8 cellular contexts compared by ENCODE assay signal in genomic region chr3:153221748-153222162, GRCh38. TPM values are rescaled to one million over a fixed set of nuclear protein-coding genes. Genes with fewer than 3 reads are reported as not detected.
DNase-seq lines count a peak whose midpoint lies in the region; ATAC-seq and TF ChIP-seq lines count a peak whose summit lies in the region.

No MANE protein-coding gene starts in this region.

- peaks cover 23 to 72% (median 47%) of the 10 kb centered on the region in 10 experiments for H3K4me1 ChIP-seq in BLaER1 treated with 17β-estradiol and CSF1 and Interleukin-3, amounts not matched to agents 10 nM and 100 nM
- H3K4me1 ChIP-seq in mucosa of descending colon (ENCODE audit: low read depth), result peaks cover 3% of the 10 kb centered on the region

- peak overlapping the region; percentile 74 to 92 (median 88) for H3K4me2 ChIP-seq in BLaER1 treated with 17β-estradiol and CSF1 and Interleukin-3, amounts not matched to agents 10 nM and 100 nM

- H3K27ac ChIP-seq in BLaER1 treated with 17β-estradiol and CSF1 and Interleukin-3, amounts not matched to agents 10 nM and 100 nM, result peak overlapping the region; percentile 78 to 98 (median 94)

- H3K4me3 ChIP-seq in BLaER1 treated with 17β-estradiol and CSF1 and Interleukin-3, amounts not matched to agents 10 nM and 100 nM, result peak overlapping the region in 6 of 10 experiments; percentile 9 to 43 (median 21); a peak in 7 of 20 replicates
- H3K4me3 ChIP-seq in Jurkat, Clone E6-1 (ENCODE audit: low read length), result no peak overlapping the region
- H3K4me3 ChIP-seq in mucosa of descending colon, result no peak overlapping the region

- no peak for TF ChIP-seq CTCF in mucosa of descending colon (IDR thresholded peaks at IDR 0.05)

- no peaks in the 10 kb centered on the region for H3K9me3 ChIP-seq in BLaER1 treated with 17β-estradiol and CSF1 and Interleukin-3, amounts not matched to agents 10 nM and 100 nM (replicated peaks in 1 of 11)
- H3K9me3 ChIP-seq in mucosa of descending colon, result no peaks in the 10 kb centered on the region

- DNase-seq in Jurkat, Clone E6-1 (ENCODE audit: low read depth, low spot score), result peak; percentile 67
- peak; percentile 62 for DNase-seq in activated CD4-positive, alpha-beta T cell treated with anti-CD3 and anti-CD28 coated beads for 48 hours
- DNase-seq in dermis microvascular lymphatic vessel endothelial cell (ENCODE audit: low read depth in 2 of 2) (peak; percentile 43 to 96), mucosa of descending colon (peak; percentile 43 to 58 (median 53)), superior temporal gyrus (ENCODE audit: extremely low spot score) (no peak)
- peak; percentile 23 for DNase-seq in stimulated activated CD8-positive, alpha-beta memory T cell treated with anti-CD3 and anti-CD28 coated beads, Interleukin-7, amount 100 ng/mL, for 24 hours (ENCODE audit: low read depth)

- no peaks in the 10 kb centered on the region for H3K27me3 ChIP-seq in BLaER1 treated with 17β-estradiol and CSF1 and Interleukin-3, amounts not matched to agents 10 nM and 100 nM

- H3K9ac ChIP-seq in BLaER1 treated with 17β-estradiol and CSF1 and Interleukin-3, amounts not matched to agents 10 nM and 100 nM, result peak overlapping the region; percentile 63 to 82 (median 78); a peak in 21 of 22 replicates

- ATAC-seq in GM21447 (IDR thresholded peaks at IDR 0.05; ENCODE audit: unreplicated experiment), result peak; percentile 98
- ATAC-seq in mucosa of descending colon, result peak; percentile 95

- intact Hi-C loops in mucosa of descending colon (cut with DNase I, micrococcal nuclease), result no loop called here

- no peaks in the 10 kb centered on the region for H4K20me1 ChIP-seq in BLaER1 treated with 17β-estradiol and CSF1 and Interleukin-3, amounts not matched to agents 10 nM and 100 nM

- H3K36me3 ChIP-seq in BLaER1 treated with 17β-estradiol and CSF1 and Interleukin-3, amounts not matched to agents 10 nM and 100 nM, result no peaks in the 10 kb centered on the region
- no peaks in the 10 kb centered on the region for H3K36me3 ChIP-seq in mucosa of descending colon (ENCODE audit: low read depth)

RNA-seq across cellular contexts. Expression of gene RAP2B, which starts 59.7 kb away (rescaled TPM):
- polyA plus RNA-seq in Jurkat, Clone E6-1 (2012; ENCODE audit: insufficient read depth, insufficient read length), result 6.0 TPM
- total RNA-seq in dermis microvascular lymphatic vessel endothelial cell (21.6 and 22.1 TPM in 2 replicates), mucosa of descending colon (10 to 100 TPM; 12.4 to 14.4 (median 14.2) TPM)

Comparison
In these comparisons a context has a peak if more than half of its experiments do, and no peak if none do; other contexts are left out.
1. H3K4me3 ChIP-seq: peak in BLaER1 treated with 17β-estradiol and CSF1 and Interleukin-3, amounts not matched to agents 10 nM and 100 nM (6 of 10); none in Jurkat, Clone E6-1 (single experiment) and mucosa of descending colon (single experiment).